ENCODE assay signal across 9 cellular contexts in genomic region chr6:139364302-139364981, GRCh38. TPM values are rescaled to one million over a fixed set of nuclear protein-coding genes. Genes with fewer than 3 reads are reported as not detected.
DNase-seq lines count a peak whose midpoint lies in the region; ATAC-seq, FAIRE-seq and TF ChIP-seq lines count a peak whose summit lies in the region.
"Had no signal": no experiment of that assay in that cellular context is flagged by ENCODE, and none has a peak within 500 bp of the region (broad histone marks: within the 10 kb centered on the region; RNA-seq: fewer than 3 reads in every experiment).

No MANE protein-coding gene starts in this region.

- DNase-seq in NCI-H510A treated with DMSO at 0.1 percent for 48 hours (lab: John Stamatoyannopoulos, UW) (peak; percentile 74), NCI-H510A (lab: John Stamatoyannopoulos, UW) (no peak), NCI-H82 treated with DMSO at 0.1 percent for 48 hours (lab: John Stamatoyannopoulos, UW; ENCODE audit: unreplicated experiment) (peak; percentile 67), bronchial epithelial cell (ENCODE audit: low read depth) (peak; percentile 44), left lobe of liver (ENCODE audit: low spot score) (no peak), HTR-8/SVneo (ENCODE audit: insufficient read length, low spot score) (no peak)
- DNase-seq: activated naive CD8-positive, alpha-beta T cell treated with anti-CD3 and anti-CD28 coated beads, Interleukin-2, amount 10 ng/mL, durations not matched to agents 7 days and 5 days had no signal

- peak; percentile 21 for TF ChIP-seq CTCF in bronchial epithelial cell (IDR thresholded peaks at IDR 0.05; ENCODE audit: insufficient read depth, low read length, severe bottlenecking)

- H3K36me3 ChIP-seq in bronchial epithelial cell (ENCODE audit: control insufficient read depth, insufficient read depth, low read length): no peaks in the 10 kb centered on the region

- H3K27me3 ChIP-seq in bronchial epithelial cell (ENCODE audit: control insufficient read depth, insufficient read depth, low read length): no peaks in the 10 kb centered on the region

- H3K4me3 ChIP-seq in bronchial epithelial cell (ENCODE audit: low read depth, low read length): no peak overlapping the region

- ATAC-seq in HG02938 (IDR thresholded peaks at IDR 0.05; ENCODE audit: unreplicated experiment) (peak; percentile 56), left lobe of liver (peak; percentile 82), HG03469 (IDR thresholded peaks at IDR 0.05; ENCODE audit: unreplicated experiment) (no peak)

- FAIRE-seq in bronchial epithelial cell (lab: Jason Lieb, UNC) (no peak), HTR-8/SVneo (lab: Jason Lieb, UNC) (no peak)

RNA-seq across cellular contexts. Expression of gene CITED2, which starts 10.0 kb away (rescaled TPM):
- total RNA-seq in bronchial epithelial cell: 10.3 and 12.3 TPM in 2 replicates
- total RNA-seq in left lobe of liver: 79.7 TPM

Comparison
In these comparisons a context has a peak if more than half of its experiments do, and no peak if none do; other contexts are left out.
1. DNase-seq: peak in NCI-H510A treated with DMSO at 0.1 percent for 48 hours (single experiment), NCI-H82 treated with DMSO at 0.1 percent for 48 hours (single experiment) and bronchial epithelial cell (single experiment); none in NCI-H510A (single experiment), left lobe of liver (single experiment) and HTR-8/SVneo (single experiment).